Comparison of ENCODE assay signal across 22 cellular contexts in the genomic region with DNA sequence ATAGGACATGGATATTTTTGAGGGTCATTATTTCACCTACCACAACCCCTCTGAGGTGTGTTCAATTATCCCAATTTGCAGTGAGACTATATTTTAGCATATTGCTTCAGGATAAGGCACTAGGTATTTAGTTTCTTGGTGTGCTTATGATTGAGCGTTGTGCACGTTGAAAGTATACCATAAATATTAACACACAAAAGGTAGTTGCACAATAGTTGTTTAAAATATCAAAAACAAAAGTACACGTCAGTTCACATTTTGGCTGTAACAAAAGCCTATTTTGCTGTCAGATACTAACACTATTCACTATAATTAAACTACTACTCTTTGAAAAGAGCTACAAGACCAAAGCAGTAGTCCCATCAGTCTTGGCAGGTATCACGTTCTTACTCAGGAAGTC.
"Had no signal": no experiment of that assay in that cellular context is flagged by ENCODE, and none has a peak within 500 bp of the region (broad histone marks: within the 10 kb centered on the region; RNA-seq: fewer than 3 reads in every experiment).

No MANE protein-coding gene starts in this region.

- H3K27ac ChIP-seq: coronary artery, dorsolateral prefrontal cortex, esophagus muscularis mucosa, foreskin keratinocyte, gastroesophageal sphincter, heart left ventricle, hepatocyte, left ventricle myocardium inferior, lower lobe of right lung had no signal

- H3K27me3 Mint-ChIP-seq: naive thymus-derived CD4-positive, alpha-beta T cell had no signal

- H2AFZ ChIP-seq: hepatocyte had no signal

- H3K4me3 ChIP-seq: coronary artery, dorsolateral prefrontal cortex, esophagus muscularis mucosa, gastroesophageal sphincter, heart left ventricle, hepatocyte, left ventricle myocardium inferior, lower lobe of right lung had no signal

- DNase-seq: dermis blood vessel endothelial cell; dorsolateral prefrontal cortex; effector CD4-positive, alpha-beta T cell; effector memory CD4-positive, alpha-beta T cell; foreskin keratinocyte; heart left ventricle; hypothalamus; immature natural killer cell; islet precursor cell; kidney; kidney glomerular epithelial cell; left colon; left ventricle myocardium inferior; lower lobe of right lung; mesenchymal stem cell; midbrain; naive thymus-derived CD4-positive, alpha-beta T cell had no signal

- H3K79me2 ChIP-seq: hepatocyte had no signal

- H3K9me3 ChIP-seq: esophagus muscularis mucosa, gastroesophageal sphincter, heart left ventricle, left ventricle myocardium inferior, lower lobe of right lung had no signal

- H3K4me1 Mint-ChIP-seq: immature natural killer cell; naive thymus-derived CD4-positive, alpha-beta T cell had no signal

- ATAC-seq: foreskin keratinocyte; gastroesophageal sphincter; heart left ventricle; left colon; left lobe of liver; lower lobe of right lung; naive thymus-derived CD4-positive, alpha-beta T cell had no signal

- H3K4me3 Mint-ChIP-seq: immature natural killer cell; naive thymus-derived CD4-positive, alpha-beta T cell had no signal

- H3K27me3 ChIP-seq: dorsolateral prefrontal cortex, esophagus muscularis mucosa, foreskin keratinocyte, gastroesophageal sphincter, heart left ventricle, hepatocyte had no signal

- H3K36me3 Mint-ChIP-seq: immature natural killer cell; naive thymus-derived CD4-positive, alpha-beta T cell had no signal

- H3K27ac Mint-ChIP-seq: immature natural killer cell; naive thymus-derived CD4-positive, alpha-beta T cell had no signal

- H3K4me1 ChIP-seq: foreskin keratinocyte, left ventricle myocardium inferior, lower lobe of right lung had no signal

- H3K4me2 ChIP-seq: hepatocyte had no signal

- H3K36me3 ChIP-seq: esophagus muscularis mucosa, gastroesophageal sphincter, heart left ventricle, left ventricle myocardium inferior, lower lobe of right lung had no signal
